Comparison of ENCODE assay signal across 8 cellular contexts in the genomic region with DNA sequence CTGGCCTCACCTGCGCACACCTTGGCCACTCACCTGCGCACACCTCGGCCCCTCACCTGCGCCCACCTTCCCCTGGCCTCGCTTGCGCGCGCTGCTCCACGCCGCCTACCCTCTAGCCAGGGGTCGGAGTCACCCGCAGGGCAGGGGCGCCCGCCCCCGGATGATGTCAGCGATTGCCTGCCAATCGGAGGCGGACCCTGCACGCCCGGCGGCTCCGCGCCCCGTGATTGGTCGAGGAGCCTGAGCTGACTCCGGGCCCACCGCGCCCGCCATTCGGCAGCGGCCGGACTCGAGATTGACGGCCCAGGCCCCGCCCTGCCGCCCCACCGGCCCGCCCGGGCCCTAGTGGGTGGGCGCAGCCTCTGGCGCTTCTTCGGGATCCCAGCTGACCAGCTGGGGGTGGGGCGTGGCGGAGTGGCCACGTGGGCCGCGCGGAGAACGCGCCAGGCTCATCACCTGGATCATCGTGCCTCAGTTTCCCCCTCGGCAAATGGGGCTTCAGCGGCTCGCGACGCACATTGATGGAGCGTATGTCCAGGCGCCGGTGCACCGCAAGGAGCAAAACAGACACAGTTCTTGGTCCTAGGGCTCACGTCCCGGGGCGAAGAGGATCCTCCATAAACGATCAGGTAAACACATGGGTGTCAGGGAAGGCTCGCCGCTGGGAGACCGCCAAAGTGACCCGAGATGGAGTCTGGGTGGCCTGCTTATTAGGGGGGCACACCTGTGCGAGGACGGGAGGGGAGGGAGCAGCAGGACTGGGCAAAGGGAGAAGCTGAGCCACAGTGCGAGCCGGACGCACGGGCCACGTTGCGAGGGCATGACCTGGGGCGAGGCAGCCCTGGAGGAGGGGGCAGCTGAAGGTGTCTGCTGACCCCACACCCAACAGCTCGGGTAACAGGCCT.
A peak's percentile ranks its signal among the peaks of the same experiment; 100 is the strongest.
DNase-seq lines count a peak whose midpoint lies in the region; ATAC-seq and TF ChIP-seq lines count a peak whose summit lies in the region.

A gene with protein sequence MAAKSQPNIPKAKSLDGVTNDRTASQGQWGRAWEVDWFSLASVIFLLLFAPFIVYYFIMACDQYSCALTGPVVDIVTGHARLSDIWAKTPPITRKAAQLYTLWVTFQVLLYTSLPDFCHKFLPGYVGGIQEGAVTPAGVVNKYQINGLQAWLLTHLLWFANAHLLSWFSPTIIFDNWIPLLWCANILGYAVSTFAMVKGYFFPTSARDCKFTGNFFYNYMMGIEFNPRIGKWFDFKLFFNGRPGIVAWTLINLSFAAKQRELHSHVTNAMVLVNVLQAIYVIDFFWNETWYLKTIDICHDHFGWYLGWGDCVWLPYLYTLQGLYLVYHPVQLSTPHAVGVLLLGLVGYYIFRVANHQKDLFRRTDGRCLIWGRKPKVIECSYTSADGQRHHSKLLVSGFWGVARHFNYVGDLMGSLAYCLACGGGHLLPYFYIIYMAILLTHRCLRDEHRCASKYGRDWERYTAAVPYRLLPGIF (minus strand): TSS at position 137 of the 905 bp plus-strand sequence. CDS start 3,441 bp downstream, outside the sequence.

- ATAC-seq in GM19025 (IDR thresholded peaks at IDR 0.05; ENCODE audit: low read depth, unreplicated experiment) (peak; percentile 84), HG03280 (IDR thresholded peaks at IDR 0.05; ENCODE audit: unreplicated experiment) (peak; percentile 82)

- TF ChIP-seq CTCF in AG09319 (IDR thresholded peaks at IDR 0.05; ENCODE audit: low read depth, low read length): no peak

- H3K27ac ChIP-seq in caudate nucleus (ENCODE audit: low read depth, low read length): peak within 1 kb of the TSS; percentile 89

- DNase-seq in AG09319 (ENCODE audit: extremely low read depth, low read depth) (peak; percentile 81), NCI-H345 treated with DMSO at 0.1 percent for 48 hours (lab: John Stamatoyannopoulos, UW; ENCODE audit: unreplicated experiment) (peak; percentile 95), caudate nucleus (lab: John Stamatoyannopoulos, UW) (peak in 60 of 61 donors; percentile 47 to 97 (median 92)), inferior parietal cortex (ENCODE audit: extremely low spot score) (peak; percentile 92)
- peak; percentile 84 to 90 (median 89) for DNase-seq in activated CD4-positive, CD25-positive, alpha-beta regulatory T cell (lab: John Stamatoyannopoulos, UW)
- peak; percentile 90 to 93 for DNase-seq in stimulated activated CD4-positive, alpha-beta T cell treated with anti-CD3 and anti-CD28 coated beads, Interleukin-12 subunit alpha, Interleukin-12 subunit beta, amount 100 ng/mL, for 24 hours (ENCODE audit: low read depth in 2 of 2)

Comparison
In these comparisons a context has a peak if more than half of its experiments do, and no peak if none do; other contexts are left out.
1. Peak in every context shown above with its lines: DNase-seq, ATAC-seq and H3K27ac ChIP-seq.